ENCODE assay signal across 1 cellular context in genomic region chr20:24950836-24951525, GRCh38.
TF ChIP-seq lines count a peak whose summit lies in the region.

No MANE protein-coding gene starts in this region.

TF ChIP-seq in SK-N-SH treated with all-trans-retinoic acid at 6 μM for 48 hours, 23 proteins besides CTCF, POLR2A, EP300 and RAD21 (continued from another document):
- TF ChIP-seq POU6F1 (CRISPR knock-in tag; IDR thresholded peaks at IDR 0.05; ENCODE audit: borderline replicate concordance, low read depth) (no peak), ESRRG (CRISPR knock-in tag; IDR thresholded peaks at IDR 0.05) (no peak), ZFP30 (CRISPR knock-in tag; IDR thresholded peaks at IDR 0.05) (no peak), BACH2 (CRISPR knock-in tag; IDR thresholded peaks at IDR 0.05; ENCODE audit: borderline replicate concordance) (no peak)
TF ChIP-seq in SK-N-SH treated with all-trans-retinoic acid at 6 μM for 48 hours: peak in this region for 0.
